Comparison of ENCODE assay signal across 13 cellular contexts in the genomic region with DNA sequence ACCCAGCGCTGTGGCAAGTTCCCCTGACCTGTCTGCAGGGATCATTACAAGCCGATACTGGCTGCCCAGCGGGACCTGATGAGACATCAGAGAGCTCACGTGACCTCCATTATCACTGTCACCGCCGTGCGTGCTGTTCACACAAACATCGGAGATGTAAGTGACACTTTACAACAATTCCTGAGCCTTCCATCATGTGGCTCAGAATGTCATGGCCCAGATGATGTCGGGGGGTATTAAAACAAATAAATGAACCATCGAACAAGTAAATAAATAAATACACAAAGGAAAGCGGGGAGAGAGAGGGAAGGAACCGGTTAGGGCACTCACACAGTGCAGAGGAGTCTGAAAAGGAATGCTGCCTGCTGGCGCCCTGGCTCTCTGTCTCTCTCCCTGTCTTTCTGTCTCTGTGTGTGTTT.
DNase-seq lines count a peak whose midpoint lies in the region; ATAC-seq and TF ChIP-seq lines count a peak whose summit lies in the region.
"Had no signal": no experiment of that assay in that cellular context is flagged by ENCODE, and none has a peak within 500 bp of the region (broad histone marks: within the 10 kb centered on the region; RNA-seq: fewer than 3 reads in every experiment).

No MANE protein-coding gene starts in this region.

- H3K4me1 ChIP-seq in iPS-18a (ENCODE audit: control insufficient read depth, low read depth, low read length): peaks cover 17% of the 10 kb centered on the region
- peaks cover 13% of the 10 kb centered on the region for H3K4me1 ChIP-seq in smooth muscle cell (ENCODE audit: low read depth)
- H3K4me1 ChIP-seq: ascending aorta, prostate gland had no signal

- H3K79me2 ChIP-seq in smooth muscle cell (ENCODE audit: low read depth): no peaks in the 10 kb centered on the region

- DNase-seq in activated naive CD8-positive, alpha-beta T cell treated with anti-CD3 and anti-CD28 coated beads for 36 hours: no peak
- DNase-seq in RPMI7951 (ENCODE audit: low read depth) (peak; percentile 43), smooth muscle cell (lab: John Stamatoyannopoulos, UW; ENCODE audit: unreplicated experiment) (no peak), DMS53 (lab: John Stamatoyannopoulos, UW) (no peak)
- DNase-seq: stimulated activated CD4-positive, alpha-beta T cell treated with anti-CD3 and anti-CD28 coated beads, Interleukin-2, amount 100 ng/mL, for 48 hours; stimulated activated naive CD4-positive, alpha-beta T cell treated with Interleukin-2 at 50 U/mL for 16 hours had no signal

- H3K27me3 ChIP-seq in iPS-18a (ENCODE audit: control insufficient read depth, insufficient read depth, low read length) (peaks cover 52% of the 10 kb centered on the region), smooth muscle cell (ENCODE audit: low read depth) (no peaks in the 10 kb centered on the region)
- H3K27me3 ChIP-seq: ascending aorta had no signal

- ATAC-seq in HG03342 (IDR thresholded peaks at IDR 0.05; ENCODE audit: unreplicated experiment) (no peak), GM18520 (IDR thresholded peaks at IDR 0.05; ENCODE audit: unreplicated experiment) (no peak)

- no peak overlapping the region for H3K27ac Mint-ChIP-seq in activated naive CD8-positive, alpha-beta T cell
- H3K27ac Mint-ChIP-seq in activated naive CD8-positive, alpha-beta T cell treated with anti-CD3 and anti-CD28 coated beads for 36 hours: no peak overlapping the region
- H3K27ac Mint-ChIP-seq: memory B cell had no signal

- no peaks in the 10 kb centered on the region for H4K20me1 ChIP-seq in smooth muscle cell (ENCODE audit: low read depth)

- peaks cover 9% of the 10 kb centered on the region for H3K4me1 Mint-ChIP-seq in activated naive CD8-positive, alpha-beta T cell (ENCODE audit: low read depth)
- H3K4me1 Mint-ChIP-seq in activated naive CD8-positive, alpha-beta T cell treated with anti-CD3 and anti-CD28 coated beads for 36 hours: peaks cover 7% of the 10 kb centered on the region

- H3F3A ChIP-seq in smooth muscle cell (ENCODE audit: low read depth): peaks cover 9% of the 10 kb centered on the region

- TF ChIP-seq CTCF in smooth muscle cell (IDR thresholded peaks at IDR 0.05; ENCODE audit: borderline replicate concordance, insufficient read depth, poor library complexity, severe bottlenecking): no peak

- H3K9me3 ChIP-seq in iPS-18a (ENCODE audit: control insufficient read depth, low read depth, low read length) (no peaks in the 10 kb centered on the region), smooth muscle cell (replicated peaks; ENCODE audit: low read depth) (no peaks in the 10 kb centered on the region)
- H3K9me3 ChIP-seq: ascending aorta, prostate gland had no signal

- H3K9ac ChIP-seq in iPS-18a (ENCODE audit: low read length) (peak overlapping the region; percentile 10), smooth muscle cell (ENCODE audit: low read depth) (peak overlapping the region; percentile 56)

- no peaks in the 10 kb centered on the region for H3K36me3 ChIP-seq in iPS-18a (ENCODE audit: control insufficient read depth, low read depth, low read length)
- no peaks in the 10 kb centered on the region for H3K36me3 ChIP-seq in smooth muscle cell (ENCODE audit: low read depth)
- H3K36me3 ChIP-seq: ascending aorta, prostate gland had no signal

- no peaks in the 10 kb centered on the region for H3K36me3 Mint-ChIP-seq in activated naive CD8-positive, alpha-beta T cell
- no peaks in the 10 kb centered on the region for H3K36me3 Mint-ChIP-seq in activated naive CD8-positive, alpha-beta T cell treated with anti-CD3 and anti-CD28 coated beads for 36 hours
- H3K36me3 Mint-ChIP-seq: memory B cell had no signal

- H3K9me3 Mint-ChIP-seq in activated naive CD8-positive, alpha-beta T cell (ENCODE audit: low read depth): peaks cover 1% of the 10 kb centered on the region
- H3K9me3 Mint-ChIP-seq in activated naive CD8-positive, alpha-beta T cell treated with anti-CD3 and anti-CD28 coated beads for 36 hours: peaks cover 3% of the 10 kb centered on the region
- H3K9me3 Mint-ChIP-seq: memory B cell had no signal

- 6% methylated on average over 13 of the region's 13 CpGs for WGBS in smooth muscle cell (ENCODE audit: low lambda C conversion rate)

- H3K27me3 Mint-ChIP-seq in activated naive CD8-positive, alpha-beta T cell: peaks cover 26% of the 10 kb centered on the region
- H3K27me3 Mint-ChIP-seq in activated naive CD8-positive, alpha-beta T cell treated with anti-CD3 and anti-CD28 coated beads for 36 hours: peaks cover 47% of the 10 kb centered on the region

- H2AFZ ChIP-seq in smooth muscle cell (ENCODE audit: low read depth): peak overlapping the region; percentile 8

- no peak overlapping the region for H3K27ac ChIP-seq in iPS-18a (ENCODE audit: low read length)
- H3K27ac ChIP-seq in smooth muscle cell (ENCODE audit: low read depth): peak overlapping the region; percentile 48
- H3K27ac ChIP-seq: ascending aorta, prostate gland had no signal

- H3K4me3 Mint-ChIP-seq in activated naive CD8-positive, alpha-beta T cell: peak overlapping the region; percentile 51
- H3K4me3 Mint-ChIP-seq in activated naive CD8-positive, alpha-beta T cell treated with anti-CD3 and anti-CD28 coated beads for 36 hours: no peak overlapping the region
- H3K4me3 Mint-ChIP-seq: memory B cell had no signal

- H3K4me2 ChIP-seq in smooth muscle cell: peak overlapping the region; percentile 81

- H3K4me3 ChIP-seq in iPS-18a (ENCODE audit: low read length) (peak overlapping the region; percentile 57), smooth muscle cell (peak overlapping the region; percentile 32)
- H3K4me3 ChIP-seq: ascending aorta, prostate gland had no signal
